ENCODE assay signal across 13 cellular contexts in the genomic region with DNA sequence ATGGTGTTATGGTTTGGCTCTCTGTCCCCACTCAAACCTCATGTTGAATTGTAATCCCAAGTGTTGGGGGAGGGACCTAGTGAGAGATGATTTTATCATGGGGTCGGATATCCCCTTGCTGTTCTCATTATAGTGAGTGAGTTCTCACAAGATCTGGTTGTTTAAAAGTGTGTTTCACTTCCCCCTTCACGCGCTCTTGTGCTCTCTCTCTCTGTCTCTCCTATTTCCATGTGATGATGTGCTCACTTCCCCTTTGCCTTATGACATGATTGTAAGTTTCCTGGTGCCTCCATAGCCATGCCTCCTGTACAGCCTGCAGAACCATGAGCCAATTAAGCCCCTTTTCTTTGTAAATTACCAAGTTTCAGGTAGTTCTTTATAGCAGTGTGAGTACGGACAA.
A peak's percentile ranks its signal among the peaks of the same experiment; 100 is the strongest.
DNase-seq lines count a peak whose midpoint lies in the region; ATAC-seq and TF ChIP-seq lines count a peak whose summit lies in the region.
"Had no signal": no experiment of that assay in that cellular context is flagged by ENCODE, and none has a peak within 500 bp of the region (broad histone marks: within the 10 kb centered on the region; RNA-seq: fewer than 3 reads in every experiment).

No MANE protein-coding gene starts in this region.

- no peaks in the 10 kb centered on the region for H3K36me3 ChIP-seq in Peyer's patch
- H3K36me3 ChIP-seq: suprapubic skin had no signal

- no peak for TF ChIP-seq CTCF in Peyer's patch (IDR thresholded peaks at IDR 0.05)

- no peak overlapping the region for H3K27ac ChIP-seq in Peyer's patch
- H3K27ac ChIP-seq: suprapubic skin, VCaP had no signal

- DNase-seq in NOMO-1 treated with DMSO at 0.1 percent for 48 hours (lab: John Stamatoyannopoulos, UW; ENCODE audit: unreplicated experiment) (peak; percentile 60), Peyer's patch (no peak), DMS153 treated with DMSO at 0.1 percent for 48 hours (lab: John Stamatoyannopoulos, UW; ENCODE audit: unreplicated experiment) (no peak)
- DNase-seq in activated naive CD4-positive, alpha-beta T cell (lab: John Stamatoyannopoulos, UW) = no peak
- no peak for DNase-seq in stimulated activated CD4-positive, alpha-beta T cell treated with anti-CD3 and anti-CD28 coated beads, Interleukin-1b, Interleukin-23, amount 100 ng/mL, for 48 hours
- DNase-seq: activated T-cell treated with anti-CD3 and anti-CD28 coated beads, Interleukin-2, amount 50 U/mL, for 48 hours; NCI-H2029 treated with DMSO at 0.1 percent for 48 hours had no signal

- H3K4me1 ChIP-seq in Peyer's patch = no peaks in the 10 kb centered on the region
- H3K4me1 ChIP-seq: suprapubic skin had no signal

- ATAC-seq in GM18519 (IDR thresholded peaks at IDR 0.05; ENCODE audit: low FRiP score, unreplicated experiment) = peak; percentile 80
- ATAC-seq in GM21526 (IDR thresholded peaks at IDR 0.05; ENCODE audit: low FRiP score, unreplicated experiment) = peak; percentile 80
- peak; percentile 79 for ATAC-seq in HG03159 (IDR thresholded peaks at IDR 0.05; ENCODE audit: unreplicated experiment)
- ATAC-seq: Panc1 had no signal

- no peaks in the 10 kb centered on the region for H3K9me3 ChIP-seq in Peyer's patch
- H3K9me3 ChIP-seq: suprapubic skin had no signal

- no peak for TF ChIP-seq POLR2A in Peyer's patch (IDR thresholded peaks at IDR 0.05)

- no peak overlapping the region for H3K4me3 ChIP-seq in Peyer's patch
- H3K4me3 ChIP-seq: suprapubic skin had no signal

- no peaks in the 10 kb centered on the region for H3K27me3 ChIP-seq in Peyer's patch
- H3K27me3 ChIP-seq: suprapubic skin had no signal
